1 cellular context compared by ENCODE assay signal in the genomic region with DNA sequence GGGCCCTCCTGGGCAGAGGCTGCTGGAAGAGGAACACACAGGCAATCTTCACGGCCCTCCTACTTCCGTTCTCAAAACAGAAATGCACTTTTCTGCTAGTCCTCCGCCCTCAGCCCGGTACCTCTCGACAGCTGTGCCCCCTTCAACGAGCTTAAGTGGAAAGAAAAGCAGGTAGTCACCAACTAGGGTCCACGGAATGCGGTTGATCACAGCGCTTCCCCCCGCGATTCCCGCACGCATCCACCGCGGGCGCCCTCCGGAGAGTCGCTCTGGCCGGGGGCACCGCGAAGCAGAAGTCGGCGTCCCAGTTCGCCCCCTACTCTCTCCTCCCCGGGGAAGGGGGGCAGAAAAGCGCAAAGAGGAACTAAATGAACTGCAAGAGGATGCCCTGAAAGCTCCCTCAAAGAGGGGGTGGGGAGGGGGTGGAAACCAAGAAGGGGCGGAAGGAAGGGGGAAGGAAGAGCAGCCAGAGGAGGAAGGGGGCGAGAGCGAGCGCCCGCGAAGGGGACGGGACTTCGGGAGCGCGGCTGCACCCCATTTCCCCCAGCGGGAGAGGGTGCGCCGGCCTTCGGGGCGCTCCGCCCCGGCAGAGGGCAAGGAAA.
TF ChIP-seq lines count a peak whose summit lies in the region.

No MANE protein-coding gene starts in this region.

TF ChIP-seq in K562, 482 proteins besides CTCF, POLR2A, EP300 and RAD21 (continued from another document and continues in another):
- TF ChIP-seq, protein P1, sequence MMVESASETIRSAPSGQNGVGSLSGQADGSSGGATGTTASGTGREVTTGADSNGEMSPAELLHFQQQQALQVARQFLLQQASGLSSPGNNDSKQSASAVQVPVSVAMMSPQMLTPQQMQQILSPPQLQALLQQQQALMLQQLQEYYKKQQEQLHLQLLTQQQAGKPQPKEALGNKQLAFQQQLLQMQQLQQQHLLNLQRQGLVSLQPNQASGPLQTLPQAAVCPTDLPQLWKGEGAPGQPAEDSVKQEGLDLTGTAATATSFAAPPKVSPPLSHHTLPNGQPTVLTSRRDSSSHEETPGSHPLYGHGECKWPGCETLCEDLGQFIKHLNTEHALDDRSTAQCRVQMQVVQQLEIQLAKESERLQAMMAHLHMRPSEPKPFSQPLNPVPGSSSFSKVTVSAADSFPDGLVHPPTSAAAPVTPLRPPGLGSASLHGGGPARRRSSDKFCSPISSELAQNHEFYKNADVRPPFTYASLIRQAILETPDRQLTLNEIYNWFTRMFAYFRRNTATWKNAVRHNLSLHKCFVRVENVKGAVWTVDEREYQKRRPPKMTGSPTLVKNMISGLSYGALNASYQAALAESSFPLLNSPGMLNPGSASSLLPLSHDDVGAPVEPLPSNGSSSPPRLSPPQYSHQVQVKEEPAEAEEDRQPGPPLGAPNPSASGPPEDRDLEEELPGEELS (CRISPR knock-in tag; IDR thresholded peaks at IDR 0.05; ENCODE audit: borderline replicate concordance), result no peak
- TF ChIP-seq CAMTA2 (CRISPR knock-in tag; conservative IDR thresholded peaks at IDR 0.05) (no peak), GABPA (tag; conservative IDR thresholded peaks at IDR 0.05; ENCODE audit: low read depth) (no peak), CHD4 (IDR thresholded peaks at IDR 0.05; ENCODE audit: insufficient read depth, insufficient replicate concordance, low read depth, low read length, poor library complexity, severe bottlenecking) (no peak), SMC3 (conservative IDR thresholded peaks at IDR 0.05; ENCODE audit: insufficient read depth, low read depth, low read length) (no peak), SIN3A (IDR thresholded peaks at IDR 0.05; ENCODE audit: borderline replicate concordance in 2 of 2, control insufficient read depth in 1 of 2, low read depth in 2 of 2, low read length in 2 of 2) (no peak; a peak in 1 of 4 replicates), HMG20A (CRISPR knock-in tag; conservative IDR thresholded peaks at IDR 0.05) (no peak), ETV1 (tag; conservative IDR thresholded peaks at IDR 0.05; ENCODE audit: low read depth) (no peak), MYNN (IDR thresholded peaks at IDR 0.05) (no peak), MYNN (CRISPR knock-in tag; IDR thresholded peaks at IDR 0.05) (no peak), CBX1 (IDR thresholded peaks at IDR 0.05; ENCODE audit: low read depth) (no peak), TCF7 (IDR thresholded peaks at IDR 0.05; ENCODE audit: borderline replicate concordance) (no peak), ZNF217 (CRISPR knock-in tag; IDR thresholded peaks at IDR 0.05) (no peak), LARP7 (IDR thresholded peaks at IDR 0.05) (no peak), ZNF717 (CRISPR knock-in tag; IDR thresholded peaks at IDR 0.05) (no peak), NCOA1 (IDR thresholded peaks at IDR 0.05; ENCODE audit: low read depth) (no peak), RCOR1 (IDR thresholded peaks at IDR 0.05; ENCODE audit: borderline replicate concordance in 1 of 2, low read depth in 2 of 2, low read length in 2 of 2) (no peak), ZNF589 (CRISPR knock-in tag; IDR thresholded peaks at IDR 0.05; ENCODE audit: low read depth) (no peak), MCM2 (IDR thresholded peaks at IDR 0.05; ENCODE audit: low read depth) (no peak), RFX7 (CRISPR knock-in tag; IDR thresholded peaks at IDR 0.05) (no peak), KAT2B (IDR thresholded peaks at IDR 0.05; ENCODE audit: low read depth, low read length) (no peak), CSDE1 (IDR thresholded peaks at IDR 0.05) (no peak), ESRRA (IDR thresholded peaks at IDR 0.05; ENCODE audit: borderline replicate concordance, low read depth) (no peak), MAFF (IDR thresholded peaks at IDR 0.05; ENCODE audit: low read length) (no peak), DNMT1 (IDR thresholded peaks at IDR 0.05) (no peak), HOXB6 (CRISPR knock-in tag; IDR thresholded peaks at IDR 0.05; ENCODE audit: borderline replicate concordance) (no peak), ARHGAP35 (IDR thresholded peaks at IDR 0.05; ENCODE audit: partially characterized antibody) (no peak), HDGF (IDR thresholded peaks at IDR 0.05) (no peak), ARID2 (IDR thresholded peaks at IDR 0.05) (no peak), FUS (optimal IDR thresholded peaks at IDR 0.05; ENCODE audit: low read depth, low read length) (no peak), CBFB (CRISPR knock-in tag; IDR thresholded peaks at IDR 0.05) (no peak), BDP1 (IDR thresholded peaks at IDR 0.05; ENCODE audit: insufficient read depth, insufficient read length) (no peak), SP2 (IDR thresholded peaks at IDR 0.05; ENCODE audit: extremely low read depth, low read depth, low read length, poor library complexity, severe bottlenecking) (no peak), FOSL1 (tag; conservative IDR thresholded peaks at IDR 0.05) (no peak), ATF7 (IDR thresholded peaks at IDR 0.05) (no peak), ZFP30 (CRISPR knock-in tag; IDR thresholded peaks at IDR 0.05; ENCODE audit: borderline replicate concordance) (no peak), NR2F6 (CRISPR knock-in tag; IDR thresholded peaks at IDR 0.05) (no peak), NR2C2 (CRISPR knock-in tag; IDR thresholded peaks at IDR 0.05) (no peak), NR2C2 (tag; IDR thresholded peaks at IDR 0.05) (no peak), ZNF766 (CRISPR knock-in tag; conservative IDR thresholded peaks at IDR 0.05) (no peak), MAZ (CRISPR knock-in tag; conservative IDR thresholded peaks at IDR 0.05 in 1 of 2, IDR thresholded peaks at IDR 0.05 in 1 of 2) (0 out of 4 replicates have a peak, but pooled peaks of 1 of the 2 experiments have one; percentile 11), SLC30A9 (CRISPR knock-in tag; IDR thresholded peaks at IDR 0.05) (no peak), STAT5B (CRISPR knock-in tag; IDR thresholded peaks at IDR 0.05) (no peak), CEBPB (tag; IDR thresholded peaks at IDR 0.05) (no peak), ZNF282 (CRISPR knock-in tag; IDR thresholded peaks at IDR 0.05) (no peak), CCNT2 (IDR thresholded peaks at IDR 0.05; ENCODE audit: borderline replicate concordance, extremely low read depth, insufficient read length, low read depth, low read length) (no peak), LCOR (CRISPR knock-in tag; IDR thresholded peaks at IDR 0.05) (no peak)
- TF ChIP-seq, protein P2, sequence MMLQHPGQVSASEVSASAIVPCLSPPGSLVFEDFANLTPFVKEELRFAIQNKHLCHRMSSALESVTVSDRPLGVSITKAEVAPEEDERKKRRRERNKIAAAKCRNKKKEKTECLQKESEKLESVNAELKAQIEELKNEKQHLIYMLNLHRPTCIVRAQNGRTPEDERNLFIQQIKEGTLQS (IDR thresholded peaks at IDR 0.05), result no peak
- TF ChIP-seq, protein P2 (CRISPR knock-in tag; conservative IDR thresholded peaks at IDR 0.05), result no peak
- TF ChIP-seq, protein P3, sequence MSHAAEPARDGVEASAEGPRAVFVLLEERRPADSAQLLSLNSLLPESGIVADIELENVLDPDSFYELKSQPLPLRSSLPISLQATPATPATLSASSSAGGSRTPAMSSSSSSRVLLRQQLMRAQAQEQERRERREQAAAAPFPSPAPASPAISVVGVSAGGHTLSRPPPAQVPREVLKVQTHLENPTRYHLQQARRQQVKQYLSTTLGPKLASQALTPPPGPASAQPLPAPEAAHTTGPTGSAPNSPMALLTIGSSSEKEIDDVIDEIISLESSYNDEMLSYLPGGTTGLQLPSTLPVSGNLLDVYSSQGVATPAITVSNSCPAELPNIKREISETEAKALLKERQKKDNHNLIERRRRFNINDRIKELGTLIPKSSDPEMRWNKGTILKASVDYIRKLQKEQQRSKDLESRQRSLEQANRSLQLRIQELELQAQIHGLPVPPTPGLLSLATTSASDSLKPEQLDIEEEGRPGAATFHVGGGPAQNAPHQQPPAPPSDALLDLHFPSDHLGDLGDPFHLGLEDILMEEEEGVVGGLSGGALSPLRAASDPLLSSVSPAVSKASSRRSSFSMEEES (CRISPR knock-in tag; IDR thresholded peaks at IDR 0.05), result no peak
- TF ChIP-seq, protein P4, sequence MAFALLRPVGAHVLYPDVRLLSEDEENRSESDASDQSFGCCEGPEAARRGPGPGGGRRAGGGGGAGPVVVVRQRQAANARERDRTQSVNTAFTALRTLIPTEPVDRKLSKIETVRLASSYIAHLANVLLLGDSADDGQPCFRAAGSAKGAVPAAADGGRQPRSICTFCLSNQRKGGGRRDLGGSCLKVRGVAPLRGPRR (CRISPR knock-in tag; IDR thresholded peaks at IDR 0.05), result no peak
- TF ChIP-seq, protein P5, sequence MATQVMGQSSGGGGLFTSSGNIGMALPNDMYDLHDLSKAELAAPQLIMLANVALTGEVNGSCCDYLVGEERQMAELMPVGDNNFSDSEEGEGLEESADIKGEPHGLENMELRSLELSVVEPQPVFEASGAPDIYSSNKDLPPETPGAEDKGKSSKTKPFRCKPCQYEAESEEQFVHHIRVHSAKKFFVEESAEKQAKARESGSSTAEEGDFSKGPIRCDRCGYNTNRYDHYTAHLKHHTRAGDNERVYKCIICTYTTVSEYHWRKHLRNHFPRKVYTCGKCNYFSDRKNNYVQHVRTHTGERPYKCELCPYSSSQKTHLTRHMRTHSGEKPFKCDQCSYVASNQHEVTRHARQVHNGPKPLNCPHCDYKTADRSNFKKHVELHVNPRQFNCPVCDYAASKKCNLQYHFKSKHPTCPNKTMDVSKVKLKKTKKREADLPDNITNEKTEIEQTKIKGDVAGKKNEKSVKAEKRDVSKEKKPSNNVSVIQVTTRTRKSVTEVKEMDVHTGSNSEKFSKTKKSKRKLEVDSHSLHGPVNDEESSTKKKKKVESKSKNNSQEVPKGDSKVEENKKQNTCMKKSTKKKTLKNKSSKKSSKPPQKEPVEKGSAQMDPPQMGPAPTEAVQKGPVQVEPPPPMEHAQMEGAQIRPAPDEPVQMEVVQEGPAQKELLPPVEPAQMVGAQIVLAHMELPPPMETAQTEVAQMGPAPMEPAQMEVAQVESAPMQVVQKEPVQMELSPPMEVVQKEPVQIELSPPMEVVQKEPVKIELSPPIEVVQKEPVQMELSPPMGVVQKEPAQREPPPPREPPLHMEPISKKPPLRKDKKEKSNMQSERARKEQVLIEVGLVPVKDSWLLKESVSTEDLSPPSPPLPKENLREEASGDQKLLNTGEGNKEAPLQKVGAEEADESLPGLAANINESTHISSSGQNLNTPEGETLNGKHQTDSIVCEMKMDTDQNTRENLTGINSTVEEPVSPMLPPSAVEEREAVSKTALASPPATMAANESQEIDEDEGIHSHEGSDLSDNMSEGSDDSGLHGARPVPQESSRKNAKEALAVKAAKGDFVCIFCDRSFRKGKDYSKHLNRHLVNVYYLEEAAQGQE (CRISPR knock-in tag; IDR thresholded peaks at IDR 0.05; ENCODE audit: low read depth), result no peak
- TF ChIP-seq, protein P6, sequence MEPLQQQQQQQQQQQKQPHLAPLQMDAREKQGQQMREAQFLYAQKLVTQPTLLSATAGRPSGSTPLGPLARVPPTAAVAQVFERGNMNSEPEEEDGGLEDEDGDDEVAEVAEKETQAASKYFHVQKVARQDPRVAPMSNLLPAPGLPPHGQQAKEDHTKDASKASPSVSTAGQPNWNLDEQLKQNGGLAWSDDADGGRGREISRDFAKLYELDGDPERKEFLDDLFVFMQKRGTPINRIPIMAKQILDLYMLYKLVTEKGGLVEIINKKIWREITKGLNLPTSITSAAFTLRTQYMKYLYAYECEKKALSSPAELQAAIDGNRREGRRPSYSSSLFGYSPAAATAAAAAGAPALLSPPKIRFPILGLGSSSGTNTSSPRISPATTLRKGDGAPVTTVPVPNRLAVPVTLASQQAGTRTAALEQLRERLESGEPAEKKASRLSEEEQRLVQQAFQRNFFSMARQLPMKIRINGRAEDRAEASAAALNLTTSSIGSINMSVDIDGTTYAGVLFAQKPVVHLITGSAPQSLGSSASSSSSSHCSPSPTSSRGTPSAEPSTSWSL (CRISPR knock-in tag; IDR thresholded peaks at IDR 0.05; ENCODE audit: borderline replicate concordance), result no peak
- TF ChIP-seq, protein P7, sequence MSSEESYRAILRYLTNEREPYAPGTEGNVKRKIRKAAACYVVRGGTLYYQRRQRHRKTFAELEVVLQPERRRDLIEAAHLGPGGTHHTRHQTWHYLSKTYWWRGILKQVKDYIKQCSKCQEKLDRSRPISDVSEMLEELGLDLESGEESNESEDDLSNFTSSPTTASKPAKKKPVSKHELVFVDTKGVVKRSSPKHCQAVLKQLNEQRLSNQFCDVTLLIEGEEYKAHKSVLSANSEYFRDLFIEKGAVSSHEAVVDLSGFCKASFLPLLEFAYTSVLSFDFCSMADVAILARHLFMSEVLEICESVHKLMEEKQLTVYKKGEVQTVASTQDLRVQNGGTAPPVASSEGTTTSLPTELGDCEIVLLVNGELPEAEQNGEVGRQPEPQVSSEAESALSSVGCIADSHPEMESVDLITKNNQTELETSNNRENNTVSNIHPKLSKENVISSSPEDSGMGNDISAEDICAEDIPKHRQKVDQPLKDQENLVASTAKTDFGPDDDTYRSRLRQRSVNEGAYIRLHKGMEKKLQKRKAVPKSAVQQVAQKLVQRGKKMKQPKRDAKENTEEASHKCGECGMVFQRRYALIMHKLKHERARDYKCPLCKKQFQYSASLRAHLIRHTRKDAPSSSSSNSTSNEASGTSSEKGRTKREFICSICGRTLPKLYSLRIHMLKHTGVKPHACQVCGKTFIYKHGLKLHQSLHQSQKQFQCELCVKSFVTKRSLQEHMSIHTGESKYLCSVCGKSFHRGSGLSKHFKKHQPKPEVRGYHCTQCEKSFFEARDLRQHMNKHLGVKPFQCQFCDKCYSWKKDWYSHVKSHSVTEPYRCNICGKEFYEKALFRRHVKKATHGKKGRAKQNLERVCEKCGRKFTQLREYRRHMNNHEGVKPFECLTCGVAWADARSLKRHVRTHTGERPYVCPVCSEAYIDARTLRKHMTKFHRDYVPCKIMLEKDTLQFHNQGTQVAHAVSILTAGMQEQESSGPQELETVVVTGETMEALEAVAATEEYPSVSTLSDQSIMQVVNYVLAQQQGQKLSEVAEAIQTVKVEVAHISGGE (CRISPR knock-in tag; IDR thresholded peaks at IDR 0.05), result peak in 1 of 3 experiments; percentile 47; a peak in 2 of 6 replicates
- TF ChIP-seq, protein P8, sequence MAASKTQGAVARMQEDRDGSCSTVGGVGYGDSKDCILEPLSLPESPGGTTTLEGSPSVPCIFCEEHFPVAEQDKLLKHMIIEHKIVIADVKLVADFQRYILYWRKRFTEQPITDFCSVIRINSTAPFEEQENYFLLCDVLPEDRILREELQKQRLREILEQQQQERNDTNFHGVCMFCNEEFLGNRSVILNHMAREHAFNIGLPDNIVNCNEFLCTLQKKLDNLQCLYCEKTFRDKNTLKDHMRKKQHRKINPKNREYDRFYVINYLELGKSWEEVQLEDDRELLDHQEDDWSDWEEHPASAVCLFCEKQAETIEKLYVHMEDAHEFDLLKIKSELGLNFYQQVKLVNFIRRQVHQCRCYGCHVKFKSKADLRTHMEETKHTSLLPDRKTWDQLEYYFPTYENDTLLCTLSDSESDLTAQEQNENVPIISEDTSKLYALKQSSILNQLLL (CRISPR knock-in tag; IDR thresholded peaks at IDR 0.05; ENCODE audit: borderline replicate concordance), result no peak
- TF ChIP-seq, protein P9, sequence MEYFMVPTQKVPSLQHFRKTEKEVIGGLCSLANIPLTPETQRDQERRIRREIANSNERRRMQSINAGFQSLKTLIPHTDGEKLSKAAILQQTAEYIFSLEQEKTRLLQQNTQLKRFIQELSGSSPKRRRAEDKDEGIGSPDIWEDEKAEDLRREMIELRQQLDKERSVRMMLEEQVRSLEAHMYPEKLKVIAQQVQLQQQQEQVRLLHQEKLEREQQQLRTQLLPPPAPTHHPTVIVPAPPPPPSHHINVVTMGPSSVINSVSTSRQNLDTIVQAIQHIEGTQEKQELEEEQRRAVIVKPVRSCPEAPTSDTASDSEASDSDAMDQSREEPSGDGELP (CRISPR knock-in tag; IDR thresholded peaks at IDR 0.05; ENCODE audit: borderline replicate concordance), result peak; percentile 56; the same call in 1 of the 2 replicates
